ENCODE assay signal across 10 cellular contexts in genomic region chr14:53663709-53664108, GRCh38.
A peak's percentile ranks its signal among the peaks of the same experiment; 100 is the strongest.
DNase-seq lines count a peak whose midpoint lies in the region; ATAC-seq, FAIRE-seq and TF ChIP-seq lines count a peak whose summit lies in the region.
"Had no signal": no experiment of that assay in that cellular context is flagged by ENCODE, and none has a peak within 500 bp of the region (broad histone marks: within the 10 kb centered on the region; RNA-seq: fewer than 3 reads in every experiment).

No MANE protein-coding gene starts in this region.

- H3K9ac ChIP-seq in HepG2 (ENCODE audit: insufficient read depth, low read depth, low read length): no peak overlapping the region; the same call in 1 of the 2 replicates

- 16% methylated on average over 3 of the region's 3 CpGs for WGBS in HepG2 (ENCODE audit: low lambda C conversion rate)
- WGBS in ovary, 3 donors: 80 to 89% (median 86%) methylated on average over 3 of the region's 3 CpGs

- in situ Hi-C loops in HepG2 (cut with HindIII; ENCODE audit: extremely low pct_ligation_motif_present, low pct_unique_long_range_greater_than_20kb): loop anchor here (10.0 kb wide), 1 partner anchor 291 kb away; the partner anchor contains the start of gene BMP4

- peak overlapping the region; percentile 43 for H2AFZ ChIP-seq in HepG2 (ENCODE audit: low read length)

- peak; percentile 64 for TF ChIP-seq CTCF in BJ (IDR thresholded peaks at IDR 0.05; ENCODE audit: insufficient read depth, low read depth, low read length)
- TF ChIP-seq CTCF in HepG2 (CRISPR knock-in tag; IDR thresholded peaks at IDR 0.05): peak; percentile 69
- TF ChIP-seq CTCF in ovary (IDR thresholded peaks at IDR 0.05): no peak

- POLR2A ChIA-PET in BJ (lab: Charles Lee) (no interaction called here), HepG2 (lab: Yijun Ruan, JAX) (interaction anchor here (1.1 to 1.8 kb wide), 3 partner anchors 50 to 293 kb away, joined by 4 to 8 read pairs (median 7); partner anchors contain the start of gene BMP4)

- intact Hi-C loops in HepG2 (cut with micrococcal nuclease; ENCODE audit: unreplicated experiment) (loop anchor here (1.0 to 2.0 kb wide), 5 partner anchors 123 to 685 kb away; no protein-coding TSS in a partner anchor), ovary (cut with DNase I) (no loop called here)

- no peak for TF ChIP-seq POLR2A in HepG2 (IDR thresholded peaks at IDR 0.05; ENCODE audit: insufficient read depth in 1 of 2, low read depth in 2 of 2, low read length in 2 of 2)
- no peak for TF ChIP-seq POLR2A in ovary (IDR thresholded peaks at IDR 0.05)

- H3K4me1 ChIP-seq in HepG2 (ENCODE audit: insufficient read depth, low read length) (peaks cover 17% of the 10 kb centered on the region), ovary (ENCODE audit: insufficient read depth) (no peaks in the 10 kb centered on the region)

- H4K20me1 ChIP-seq in HepG2 (ENCODE audit: insufficient read depth, low read length): no peaks in the 10 kb centered on the region

- H3K27me3 ChIP-seq in BJ (ENCODE audit: control insufficient read depth, insufficient read depth, low read length): peaks cover 3% of the 10 kb centered on the region
- no peaks in the 10 kb centered on the region for H3K27me3 ChIP-seq in HepG2 (ENCODE audit: control insufficient read depth in 1 of 2, insufficient read depth in 2 of 2, low read length in 2 of 2)
- no peaks in the 10 kb centered on the region for H3K27me3 ChIP-seq in ovary

- ATAC-seq in HepG2 (peak; percentile 99), HG03045 (IDR thresholded peaks at IDR 0.05; ENCODE audit: unreplicated experiment) (no peak), GM21526 (IDR thresholded peaks at IDR 0.05; ENCODE audit: low FRiP score, unreplicated experiment) (no peak)

- peak; percentile 80 for TF ChIP-seq RAD21 in HepG2 (CRISPR knock-in tag; IDR thresholded peaks at IDR 0.05)

- H3K36me3 ChIP-seq in BJ (ENCODE audit: control insufficient read depth, insufficient read depth, low read length): no peaks in the 10 kb centered on the region
- H3K36me3 ChIP-seq in HepG2 (replicated peaks in 1 of 2; ENCODE audit: control insufficient read depth in 1 of 2, insufficient read depth in 2 of 2, low read length in 2 of 2): no peaks in the 10 kb centered on the region
- H3K36me3 ChIP-seq in ovary: no peaks in the 10 kb centered on the region

- CTCF ChIA-PET in BJ (lab: Yijun Ruan, JAX) (interaction anchor here (0.6 to 1.2 kb wide), 9 partner anchors 24 to 686 kb away, joined by 3 to 6 read pairs (median 3); no protein-coding TSS in a partner anchor), HepG2 (lab: Yijun Ruan, JAX; ENCODE audit: low intra/inter-chr PET ratio, low total read pairs) (interaction anchor here (1.6 to 1.8 kb wide), 2 partner anchors 124 to 511 kb away, joined by 4 to 5 read pairs; no protein-coding TSS in a partner anchor)

- DNase-seq in BJ (ENCODE audit: low read depth) (no peak), LoVo (ENCODE audit: low spot score) (peak; percentile 30), dermis microvascular lymphatic vessel endothelial cell (ENCODE audit: low read depth in 2 of 2) (peak; percentile 44 to 64), HepG2 (ENCODE audit: low spot score) (peak; percentile 76), NCI-H128 (lab: John Stamatoyannopoulos, UW; ENCODE audit: unreplicated experiment) (no peak), ovary (no peak)
- DNase-seq: aorta, T-helper 2 cell had no signal

- peak overlapping the region; percentile 49 for H3K4me2 ChIP-seq in HepG2 (ENCODE audit: low read depth, low read length)

- TF ChIP-seq EP300 in HepG2 (IDR thresholded peaks at IDR 0.05; ENCODE audit: low read depth in 2 of 2, low read length in 2 of 2) (no peak), HepG2 (CRISPR knock-in tag; IDR thresholded peaks at IDR 0.05; ENCODE audit: borderline replicate concordance) (no peak), ovary (IDR thresholded peaks at IDR 0.05) (no peak)

- no TSS peak for BruUV-seq in HepG2 (replicated peaks; lab: Mats Ljungman, UMichigan)

- no peak overlapping the region for H3K4me3 ChIP-seq in BJ (ENCODE audit: low read depth, low read length)
- no peak overlapping the region for H3K4me3 ChIP-seq in HepG2 (replicated peaks in 1 of 3; ENCODE audit: insufficient read depth in 1 of 3, low read depth in 2 of 3, low read length in 3 of 3)
- no peak overlapping the region for H3K4me3 ChIP-seq in ovary

- peak; percentile 86 for FAIRE-seq in HepG2 (lab: Jason Lieb, UNC)

- H3K9me3 ChIP-seq in HepG2 (ENCODE audit: low read length) (0 out of 2 replicates have a peak, but pooled peaks cover 3% of the 10 kb centered on the region), ovary (no peaks in the 10 kb centered on the region)

- no peaks in the 10 kb centered on the region for H3K79me2 ChIP-seq in HepG2 (ENCODE audit: insufficient read depth, low read length)

- no peak overlapping the region for H3K27ac ChIP-seq in HepG2 (ENCODE audit: extremely low read length, insufficient read depth, low read length)
- no peak overlapping the region for H3K27ac ChIP-seq in ovary

TF ChIP-seq in HepG2, 621 proteins besides CTCF, POLR2A, EP300 and RAD21 (continues in another document):
- TF ChIP-seq POGZ (CRISPR knock-in tag; IDR thresholded peaks at IDR 0.05): peak; percentile 63; the same call in 1 of the 2 replicates
- no peak for TF ChIP-seq ZNF136 (CRISPR knock-in tag; IDR thresholded peaks at IDR 0.05; ENCODE audit: low read depth)
- peak; percentile 27; the same call in 1 of the 2 replicates for TF ChIP-seq ZNF292 (CRISPR knock-in tag; IDR thresholded peaks at IDR 0.05; ENCODE audit: borderline replicate concordance, low read depth)
- TF ChIP-seq ZNF317 (CRISPR knock-in tag; IDR thresholded peaks at IDR 0.05): no peak
- TF ChIP-seq ARNTL (CRISPR knock-in tag; IDR thresholded peaks at IDR 0.05): no peak
- 0 out of 2 replicates have a peak, but pooled peaks have one; percentile 36 for TF ChIP-seq KMT2A (CRISPR knock-in tag; IDR thresholded peaks at IDR 0.05)
- TF ChIP-seq, protein P1, sequence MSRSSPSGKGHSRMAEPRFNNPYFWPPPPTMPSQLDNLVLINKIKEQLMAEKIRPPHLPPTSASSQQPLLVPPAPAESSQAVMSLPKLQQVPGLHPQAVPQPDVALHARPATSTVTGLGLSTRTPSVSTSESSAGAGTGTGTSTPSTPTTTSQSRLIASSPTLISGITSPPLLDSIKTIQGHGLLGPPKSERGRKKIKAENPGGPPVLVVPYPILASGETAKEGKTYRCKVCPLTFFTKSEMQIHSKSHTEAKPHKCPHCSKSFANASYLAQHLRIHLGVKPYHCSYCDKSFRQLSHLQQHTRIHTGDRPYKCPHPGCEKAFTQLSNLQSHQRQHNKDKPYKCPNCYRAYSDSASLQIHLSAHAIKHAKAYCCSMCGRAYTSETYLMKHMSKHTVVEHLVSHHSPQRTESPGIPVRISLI (CRISPR knock-in tag; IDR thresholded peaks at IDR 0.05; ENCODE audit: borderline replicate concordance): no peak
- no peak for TF ChIP-seq ZFP41 (CRISPR knock-in tag; IDR thresholded peaks at IDR 0.05; ENCODE audit: borderline replicate concordance)
- no peak for TF ChIP-seq RNF2 (conservative IDR thresholded peaks at IDR 0.05; ENCODE audit: low read depth)
- no peak for TF ChIP-seq SATB2 (CRISPR knock-in tag; IDR thresholded peaks at IDR 0.05)
- TF ChIP-seq ZNF383 (CRISPR knock-in tag; IDR thresholded peaks at IDR 0.05; ENCODE audit: borderline replicate concordance): no peak
- TF ChIP-seq SOX6 (IDR thresholded peaks at IDR 0.05): no peak
- peak; percentile 46; the same call in 1 of the 2 replicates for TF ChIP-seq SOX6 (CRISPR knock-in tag; IDR thresholded peaks at IDR 0.05)
- TF ChIP-seq POLR2G (IDR thresholded peaks at IDR 0.05; ENCODE audit: low read depth, low read length): no peak
- TF ChIP-seq ZNF577 (CRISPR knock-in tag; IDR thresholded peaks at IDR 0.05; ENCODE audit: borderline replicate concordance, low read depth): no peak
- TF ChIP-seq, protein P2, sequence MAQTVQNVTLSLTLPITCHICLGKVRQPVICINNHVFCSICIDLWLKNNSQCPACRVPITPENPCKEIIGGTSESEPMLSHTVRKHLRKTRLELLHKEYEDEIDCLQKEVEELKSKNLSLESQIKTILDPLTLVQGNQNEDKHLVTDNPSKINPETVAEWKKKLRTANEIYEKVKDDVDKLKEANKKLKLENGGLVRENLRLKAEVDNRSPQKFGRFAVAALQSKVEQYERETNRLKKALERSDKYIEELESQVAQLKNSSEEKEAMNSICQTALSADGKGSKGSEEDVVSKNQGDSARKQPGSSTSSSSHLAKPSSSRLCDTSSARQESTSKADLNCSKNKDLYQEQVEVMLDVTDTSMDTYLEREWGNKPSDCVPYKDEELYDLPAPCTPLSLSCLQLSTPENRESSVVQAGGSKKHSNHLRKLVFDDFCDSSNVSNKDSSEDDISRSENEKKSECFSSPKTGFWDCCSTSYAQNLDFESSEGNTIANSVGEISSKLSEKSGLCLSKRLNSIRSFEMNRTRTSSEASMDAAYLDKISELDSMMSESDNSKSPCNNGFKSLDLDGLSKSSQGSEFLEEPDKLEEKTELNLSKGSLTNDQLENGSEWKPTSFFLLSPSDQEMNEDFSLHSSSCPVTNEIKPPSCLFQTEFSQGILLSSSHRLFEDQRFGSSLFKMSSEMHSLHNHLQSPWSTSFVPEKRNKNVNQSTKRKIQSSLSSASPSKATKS (CRISPR knock-in tag; IDR thresholded peaks at IDR 0.05): no peak
- TF ChIP-seq, protein P3, sequence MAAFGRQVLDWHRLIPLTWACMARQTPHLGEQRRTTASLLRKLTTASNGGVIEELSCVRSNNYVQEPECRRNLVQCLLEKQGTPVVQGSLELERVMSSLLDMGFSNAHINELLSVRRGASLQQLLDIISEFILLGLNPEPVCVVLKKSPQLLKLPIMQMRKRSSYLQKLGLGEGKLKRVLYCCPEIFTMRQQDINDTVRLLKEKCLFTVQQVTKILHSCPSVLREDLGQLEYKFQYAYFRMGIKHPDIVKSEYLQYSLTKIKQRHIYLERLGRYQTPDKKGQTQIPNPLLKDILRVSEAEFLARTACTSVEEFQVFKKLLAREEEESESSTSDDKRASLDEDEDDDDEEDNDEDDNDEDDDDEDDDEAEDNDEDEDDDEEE (CRISPR knock-in tag; IDR thresholded peaks at IDR 0.05): no peak
- no peak for TF ChIP-seq THRA (CRISPR knock-in tag; IDR thresholded peaks at IDR 0.05; ENCODE audit: borderline replicate concordance)
- TF ChIP-seq TCF7 (IDR thresholded peaks at IDR 0.05; ENCODE audit: low read depth): no peak

Comparison
In these comparisons a context has a peak if more than half of its experiments do, and no peak if none do; other contexts are left out.
1. DNase-seq: peak in LoVo (single experiment), dermis microvascular lymphatic vessel endothelial cell (2 of 2) and HepG2 (single experiment); none in BJ (single experiment), NCI-H128 (single experiment) and ovary (0 of 5).
2. CTCF ChIP-seq: peak in BJ (single experiment) and HepG2 (single experiment); none in ovary (0 of 3).